In genomic region chr20:8187740-8188139, GRCh38 we compare ENCODE assay signal across 1 cellular context.
TF ChIP-seq lines count a peak whose summit lies in the region.

No MANE protein-coding gene starts in this region.

TF ChIP-seq in HepG2, 621 proteins besides CTCF, POLR2A, EP300 and RAD21:
- TF ChIP-seq TGIF2 (CRISPR knock-in tag; IDR thresholded peaks at IDR 0.05): 0 out of 2 replicates have a peak, but pooled peaks have one; percentile 28
- TF ChIP-seq ZNF552 (CRISPR knock-in tag; IDR thresholded peaks at IDR 0.05; ENCODE audit: borderline replicate concordance): no peak
- no peak for TF ChIP-seq ETV6 (CRISPR knock-in tag; conservative IDR thresholded peaks at IDR 0.05)
